In genomic region chr16:83899272-83899897, GRCh38 we compare ENCODE assay signal across 8 cellular contexts.
A peak's percentile ranks its signal among the peaks of the same experiment; 100 is the strongest.
DNase-seq lines count a peak whose midpoint lies in the region; ATAC-seq and TF ChIP-seq lines count a peak whose summit lies in the region.

No MANE protein-coding gene starts in this region.

- H3K27ac Mint-ChIP-seq in memory B cell = peak overlapping the region; percentile 87

- no peaks in the 10 kb centered on the region for H3K27me3 ChIP-seq in GM06990 (replicated peaks; ENCODE audit: control insufficient read depth, insufficient read depth, low read length)
- H3K27me3 ChIP-seq in duodenal mucosa (ENCODE audit: control insufficient read depth in 1 of 2, insufficient read depth in 2 of 2, low read length in 2 of 2) = no peaks in the 10 kb centered on the region

- no peaks in the 10 kb centered on the region for H3K9me3 Mint-ChIP-seq in memory B cell

- TF ChIP-seq CTCF in GM06990 (IDR thresholded peaks at IDR 0.05; ENCODE audit: insufficient read depth, low read length, poor library complexity, severe bottlenecking) = peak; percentile 11

- peaks cover 28% of the 10 kb centered on the region for H3K4me1 Mint-ChIP-seq in memory B cell

- H3K27ac ChIP-seq in duodenal mucosa (ENCODE audit: low read depth, low read length) = peak overlapping the region; percentile 68

- TF ChIP-seq EP300 in Ishikawa (IDR thresholded peaks at IDR 0.05; ENCODE audit: borderline replicate concordance) = no peak

- ATAC-seq in GM21717 (IDR thresholded peaks at IDR 0.05; ENCODE audit: unreplicated experiment) (peak; percentile 57), memory B cell (ENCODE audit: low read depth) (peak; percentile 59)

- H3K4me3 ChIP-seq in GM06990 (replicated peaks; ENCODE audit: low read depth, low read length) = peak overlapping the region; percentile 79
- H3K4me3 ChIP-seq in duodenal mucosa (ENCODE audit: low read depth in 1 of 2, low read length in 2 of 2) = peak overlapping the region; percentile 80 to 81

- peak; percentile 70 for DNase-seq in GM06990 (ENCODE audit: extremely low read depth, insufficient read length)
- DNase-seq in activated CD4-positive, alpha-beta T cell treated with anti-CD3 and anti-CD28 coated beads, Interleukin-2, amount 50 U/mL, for 24 hours (ENCODE audit: low read depth in 1 of 2, low spot score in 1 of 2) = peak; percentile 10 to 24
- peak; percentile 20 to 35 for DNase-seq in memory B cell (ENCODE audit: low spot score in 2 of 2)
- peak; percentile 19 for DNase-seq in stimulated activated CD8-positive, alpha-beta memory T cell treated with anti-CD3 and anti-CD28 coated beads, Interleukin-4, amount 100 ng/mL, for 24 hours (ENCODE audit: low read depth)
- DNase-seq in cerebellar nuclear complex (lab: John Stamatoyannopoulos, UW) = no peak

- no peaks in the 10 kb centered on the region for H3K27me3 Mint-ChIP-seq in memory B cell

- H3K9ac ChIP-seq in duodenal mucosa (ENCODE audit: low read depth in 1 of 2, low read length in 2 of 2) = peak overlapping the region; percentile 76 to 79

- H3K9me3 ChIP-seq in duodenal mucosa (ENCODE audit: control insufficient read depth in 1 of 2, low read length in 2 of 2) = no peaks in the 10 kb centered on the region

- peak overlapping the region; percentile 95 for H3K4me3 Mint-ChIP-seq in memory B cell

- peaks cover 23 to 25% of the 10 kb centered on the region in 2 donors for H3K4me1 ChIP-seq in duodenal mucosa (ENCODE audit: control insufficient read depth in 1 of 2, insufficient read depth in 2 of 2, low read length in 2 of 2)

- no peak for TF ChIP-seq RAD21 in Ishikawa (IDR thresholded peaks at IDR 0.05; ENCODE audit: low read depth)

- H3K36me3 ChIP-seq in GM06990 (ENCODE audit: control insufficient read depth, insufficient read depth, low read length) = no peaks in the 10 kb centered on the region
- H3K36me3 ChIP-seq in duodenal mucosa (ENCODE audit: control insufficient read depth in 1 of 2, insufficient read depth in 2 of 2, low read length in 2 of 2) = peaks cover 0 to 3% of the 10 kb centered on the region in 2 donors

- H3K36me3 Mint-ChIP-seq in memory B cell = peaks cover 5% of the 10 kb centered on the region

TF ChIP-seq in Ishikawa, 13 proteins besides CTCF, POLR2A, EP300 and RAD21:
- TF ChIP-seq NFIC (IDR thresholded peaks at IDR 0.05) (no peak), YY1 (IDR thresholded peaks at IDR 0.05; ENCODE audit: low read depth) (peak; percentile 3; the same call in 1 of the 2 replicates), ZBTB7A (IDR thresholded peaks at IDR 0.05; ENCODE audit: low read depth) (no peak), MAX (IDR thresholded peaks at IDR 0.05) (peak; percentile 59; the same call in 1 of the 2 replicates), TEAD4 (IDR thresholded peaks at IDR 0.05) (no peak)

Comparison
In these comparisons a context has a peak if more than half of its experiments do, and no peak if none do; other contexts are left out.
1. DNase-seq: peak in GM06990 (single experiment), activated CD4-positive, alpha-beta T cell treated with anti-CD3 and anti-CD28 coated beads, Interleukin-2, amount 50 U/mL, for 24 hours (2 of 2), memory B cell (2 of 2) and stimulated activated CD8-positive, alpha-beta memory T cell treated with anti-CD3 and anti-CD28 coated beads, Interleukin-4, amount 100 ng/mL, for 24 hours (single experiment); none in cerebellar nuclear complex (0 of 2).